In the genomic region with DNA sequence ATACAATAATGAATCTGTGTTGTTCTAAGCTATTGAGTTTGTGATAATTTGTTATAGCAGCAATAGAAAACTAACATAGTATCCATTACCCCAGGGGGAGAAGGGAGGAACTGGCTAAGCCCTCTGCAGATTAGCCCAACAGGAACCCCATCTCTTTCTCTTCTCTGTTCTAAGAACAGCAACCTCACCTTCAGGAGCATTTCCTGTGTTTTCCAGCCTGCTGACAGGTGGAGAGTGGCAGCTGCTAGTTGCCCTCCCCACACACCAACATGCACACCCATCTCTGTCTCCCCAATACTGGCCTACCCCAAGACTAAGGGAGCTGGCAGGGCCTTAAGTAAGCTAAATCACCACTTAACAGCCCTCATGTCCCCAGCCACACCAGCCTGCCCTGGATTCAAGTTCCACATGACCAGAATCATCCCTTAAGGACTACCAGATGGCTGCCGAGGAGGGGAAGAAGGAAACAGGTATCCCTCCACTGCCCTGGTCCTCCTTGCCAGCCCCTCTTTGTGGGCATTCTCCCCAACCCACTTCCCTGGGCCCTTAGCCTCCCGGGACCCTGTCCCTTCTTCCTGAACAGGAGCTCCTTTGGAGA, we compare ENCODE assay signal across 20 cellular contexts.
"Had no signal": no experiment of that assay in that cellular context is flagged by ENCODE, and none has a peak within 500 bp of the region (broad histone marks: within the 10 kb centered on the region; RNA-seq: fewer than 3 reads in every experiment).

No MANE protein-coding gene starts in this region.

- H3K27me3 ChIP-seq: esophagus muscularis mucosa, heart right ventricle, neutrophil, pancreas, right lobe of liver, testis had no signal

- H3K36me3 ChIP-seq: esophagus muscularis mucosa, heart right ventricle, left ventricle myocardium inferior, neutrophil, pancreas, right lobe of liver had no signal

- H3K4me3 ChIP-seq: esophagus muscularis mucosa, heart right ventricle, left ventricle myocardium inferior, pancreas, right lobe of liver, testis had no signal

- H3K27me3 Mint-ChIP-seq: dendritic cell treated with granulocyte-macrophage colony-stimulating factor and Interleukin-4, amounts not matched to agents 40 ng/mL and 50 ng/mL, for 4 days; type B pancreatic cell had no signal

- DNase-seq: activated gamma-delta T cell; activated T-cell treated with anti-CD3 and anti-CD28 coated beads, Interleukin-2, amount 50 U/mL, for 48 hours; effector CD8-positive, alpha-beta T cell; heart right ventricle; immature natural killer cell; kidney glomerular epithelial cell; left ventricle myocardium inferior; mammary epithelial cell; pancreas; right lobe of liver; small intestine; stimulated activated CD4-positive, alpha-beta T cell treated with anti-CD3 and anti-CD28 coated beads, Interleukin-15, amount 100 ng/mL, for 24 hours; stimulated activated CD4-positive, alpha-beta T cell treated with anti-CD3 and anti-CD28 coated beads, Interleukin-2, amount 100 ng/mL, for 48 hours; testis had no signal

- H3K36me3 Mint-ChIP-seq: immature natural killer cell, type B pancreatic cell had no signal

- ATAC-seq: activated CD4-positive, CD25-positive, alpha-beta regulatory T cell treated with anti-CD3 and anti-CD28 coated beads, Interleukin-2, amount 50 U/mL, for 24 hours; heart right ventricle; pancreas; right lobe of liver; SK-N-SH treated with all-trans-retinoic acid at 6 μM for 48 hours had no signal

- H3K4me1 ChIP-seq: esophagus muscularis mucosa, left ventricle myocardium inferior, pancreas had no signal

- H3K9me3 Mint-ChIP-seq: dendritic cell treated with granulocyte-macrophage colony-stimulating factor and Interleukin-4, amounts not matched to agents 40 ng/mL and 50 ng/mL, for 4 days; immature natural killer cell; type B pancreatic cell had no signal

- H3K27ac ChIP-seq: esophagus muscularis mucosa, heart right ventricle, left ventricle myocardium inferior, neutrophil, pancreas, right lobe of liver, testis had no signal

- H3K9me3 ChIP-seq: esophagus muscularis mucosa, heart right ventricle, left ventricle myocardium inferior, neutrophil, pancreas, right lobe of liver, testis had no signal

- H3K4me3 Mint-ChIP-seq: dendritic cell treated with granulocyte-macrophage colony-stimulating factor and Interleukin-4, amounts not matched to agents 40 ng/mL and 50 ng/mL, for 4 days; immature natural killer cell; type B pancreatic cell had no signal

- H3K27ac Mint-ChIP-seq: dendritic cell treated with granulocyte-macrophage colony-stimulating factor and Interleukin-4, amounts not matched to agents 40 ng/mL and 50 ng/mL, for 4 days; type B pancreatic cell had no signal
